Comparison of ENCODE assay signal across 10 cellular contexts in genomic region chr20:17538517-17539170, GRCh38. TPM values are rescaled to one million over a fixed set of nuclear protein-coding genes. Genes with fewer than 3 reads are reported as not detected.
DNase-seq lines count a peak whose midpoint lies in the region; ATAC-seq and TF ChIP-seq lines count a peak whose summit lies in the region.
"Had no signal": no experiment of that assay in that cellular context is flagged by ENCODE, and none has a peak within 500 bp of the region (broad histone marks: within the 10 kb centered on the region; RNA-seq: fewer than 3 reads in every experiment).

No MANE protein-coding gene starts in this region.

- no peaks in the 10 kb centered on the region for H3K9me2 ChIP-seq in hepatocyte (replicated peaks; ENCODE audit: insufficient read depth)

- WGBS in thyroid gland, 2 donors, result 69 to 82% methylated on average over 7 of the region's 7 CpGs
- 68% methylated on average over 7 of the region's 7 CpGs for WGBS in hepatocyte (ENCODE audit: low lambda C conversion rate, missing lambda C conversion rate)

- H3K36me3 ChIP-seq in thyroid gland (no peaks in the 10 kb centered on the region), hepatocyte (replicated peaks; ENCODE audit: insufficient read depth, low read depth) (no peaks in the 10 kb centered on the region)

- H3K27me3 ChIP-seq in thyroid gland (no peaks in the 10 kb centered on the region), hepatocyte (no peaks in the 10 kb centered on the region)

- H3K79me2 ChIP-seq in hepatocyte, result no peaks in the 10 kb centered on the region

- no peak overlapping the region for H2AFZ ChIP-seq in hepatocyte

- no peaks in the 10 kb centered on the region for H3K9me3 ChIP-seq in thyroid gland
- no peaks in the 10 kb centered on the region for H3K9me3 ChIP-seq in hepatocyte (ENCODE audit: low read depth)

- TF ChIP-seq CTCF in NB4 (IDR thresholded peaks at IDR 0.05; ENCODE audit: low read depth, low read length) (no peak), thyroid gland (IDR thresholded peaks at IDR 0.05) (no peak), hepatocyte (IDR thresholded peaks at IDR 0.05; ENCODE audit: poor library complexity) (no peak)

- intact Hi-C loops in thyroid gland (cut with DNase I), result no loop called here

- ATAC-seq in GM18505 (IDR thresholded peaks at IDR 0.05; ENCODE audit: unreplicated experiment) (peak; percentile 70), GM21576 (IDR thresholded peaks at IDR 0.05; ENCODE audit: unreplicated experiment) (peak; percentile 76)

- H3K4me1 ChIP-seq in thyroid gland (peaks cover 30 to 40% of the 10 kb centered on the region in 2 donors), hepatocyte (ENCODE audit: insufficient read depth) (no peaks in the 10 kb centered on the region)

- H4K20me1 ChIP-seq in hepatocyte (ENCODE audit: insufficient read depth, poor library complexity, severe bottlenecking), result no peaks in the 10 kb centered on the region

- no peak overlapping the region for H3K27ac ChIP-seq in thyroid gland
- H3K27ac ChIP-seq in hepatocyte, result no peak overlapping the region

- no peak overlapping the region for H3K4me3 ChIP-seq in NB4 (ENCODE audit: low read depth, low read length)
- H3K4me3 ChIP-seq in thyroid gland (replicated peaks in 1 of 3), result no peak overlapping the region
- H3K4me3 ChIP-seq in hepatocyte, result no peak overlapping the region

- no peak overlapping the region for H3K4me2 ChIP-seq in hepatocyte

- no peak for TF ChIP-seq POLR2A in GM18505 (IDR thresholded peaks at IDR 0.05; ENCODE audit: borderline replicate concordance, extremely low read depth, insufficient read depth, insufficient read length)
- TF ChIP-seq POLR2A in NB4 (IDR thresholded peaks at IDR 0.05; ENCODE audit: extremely low read depth, insufficient read length), result no peak
- TF ChIP-seq POLR2A in thyroid gland (IDR thresholded peaks at IDR 0.05), result no peak

- DNase-seq in NB4 (ENCODE audit: low read depth) (peak; percentile 72), kidney glomerular epithelial cell (lab: John Stamatoyannopoulos, UW) (peak; percentile 19), NCI-H510A (lab: John Stamatoyannopoulos, UW) (no peak), KG1 (lab: John Stamatoyannopoulos, UW) (no peak), thyroid gland (no peak), hepatocyte (ENCODE audit: low spot score) (no peak)
- DNase-seq: cortex of kidney, NCI-H1417 treated with DMSO at 0.1 percent for 48 hours had no signal

RNA-seq across cellular contexts. Expression of gene BFSP1, which starts 7.5 kb away (rescaled TPM):
- total RNA-seq in thyroid gland (1 to 10 TPM; 2.7 to 8.7 (median 4.2) TPM), hepatocyte (2.0 and 2.4 TPM in 2 replicates)
- 0.12 and 2.3 TPM in 2 replicates for polyA plus RNA-seq in hepatocyte

RNA-seq across cellular contexts. Expression of gene DSTN, which starts 31.2 kb away (rescaled TPM):
- 100 to 1,000 TPM; 504 to 681 (median 560) TPM for total RNA-seq in thyroid gland
- total RNA-seq in hepatocyte, result 315 and 342 TPM in 2 replicates
- 352 and 369 TPM in 2 replicates for polyA plus RNA-seq in hepatocyte

Comparison
In these comparisons a context has a peak if more than half of its experiments do, and no peak if none do; other contexts are left out.
1. DNase-seq: peak in NB4 (single experiment) and kidney glomerular epithelial cell (single experiment); none in NCI-H510A (single experiment), KG1 (single experiment), thyroid gland (0 of 2) and hepatocyte (single experiment).